13 cellular contexts compared by ENCODE assay signal in the genomic region with DNA sequence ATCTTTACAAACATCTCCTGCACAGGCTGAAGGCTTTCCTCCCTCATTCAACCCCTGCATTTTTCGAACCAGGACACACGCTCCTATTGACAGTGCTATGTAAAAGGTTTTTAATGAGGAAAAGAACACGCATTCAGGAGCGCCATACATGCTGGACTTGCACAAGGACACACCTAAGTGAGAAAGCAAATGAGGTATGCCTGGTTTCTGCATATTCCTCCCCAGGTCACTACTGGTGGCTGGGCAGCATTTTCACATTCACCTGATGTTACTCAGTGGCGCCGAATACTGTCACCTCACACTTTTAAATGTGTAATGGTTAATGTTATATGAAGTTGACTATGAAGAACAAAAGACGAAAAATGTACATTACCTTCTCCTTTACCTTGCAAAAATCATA.
DNase-seq lines count a peak whose midpoint lies in the region; ATAC-seq and TF ChIP-seq lines count a peak whose summit lies in the region.
"Had no signal": no experiment of that assay in that cellular context is flagged by ENCODE, and none has a peak within 500 bp of the region (broad histone marks: within the 10 kb centered on the region; RNA-seq: fewer than 3 reads in every experiment).

No MANE protein-coding gene starts in this region.

- 76 to 90% methylated on average over 7 of the region's 7 CpGs for WGBS in esophagus squamous epithelium, 2 donors
- 93 to 96% (median 96%) methylated on average over 7 of the region's 7 CpGs for WGBS in psoas muscle, 3 donors

- H3K27ac ChIP-seq in BLaER1 (no peak overlapping the region), RWPE2 (ENCODE audit: poor library complexity, severe bottlenecking) (peak overlapping the region; percentile 49), esophagus squamous epithelium (peak overlapping the region; percentile 23 to 73 (median 70)), psoas muscle (peak overlapping the region; percentile 1), dorsolateral prefrontal cortex (peak overlapping the region in 16 of 59 donors; percentile 6 to 62 (median 24)), substantia nigra (ENCODE audit: low read depth, low read length, poor library complexity, severe bottlenecking) (no peak overlapping the region)

- TF ChIP-seq CTCF in RWPE2 (IDR thresholded peaks at IDR 0.05; ENCODE audit: poor library complexity, severe bottlenecking), result no peak
- no peak for TF ChIP-seq CTCF in esophagus squamous epithelium (IDR thresholded peaks at IDR 0.05)
- no peak for TF ChIP-seq CTCF in psoas muscle (IDR thresholded peaks at IDR 0.05)
- no peak for TF ChIP-seq CTCF in dorsolateral prefrontal cortex (IDR thresholded peaks at IDR 0.05 in 54 of 56, conservative IDR thresholded peaks at IDR 0.05 in 2 of 56; ENCODE audit: low read depth in 1 of 56, partially characterized antibody in 56 of 56)

- H3K4me3 ChIP-seq in BLaER1 (no peak overlapping the region), RWPE2 (ENCODE audit: severe bottlenecking) (no peak overlapping the region), esophagus squamous epithelium (no peak overlapping the region), psoas muscle (no peak overlapping the region), dorsolateral prefrontal cortex (peak overlapping the region in 1 of 59 donors; percentile 3)
- H3K4me3 ChIP-seq: skin epidermis had no signal

- no peaks in the 10 kb centered on the region for H3K36me3 ChIP-seq in BLaER1
- H3K36me3 ChIP-seq in RWPE2 (ENCODE audit: low read depth), result peaks cover 5% of the 10 kb centered on the region; the same call in 1 of the 2 replicates
- H3K36me3 ChIP-seq in esophagus squamous epithelium, result no peaks in the 10 kb centered on the region
- H3K36me3 ChIP-seq in psoas muscle (ENCODE audit: insufficient read depth in 1 of 2, low read depth in 1 of 2), result no peaks in the 10 kb centered on the region

- H4K20me1 ChIP-seq in BLaER1, result no peaks in the 10 kb centered on the region

- DNase-seq in RWPE2 (ENCODE audit: low spot score), result no peak
- DNase-seq in esophagus squamous epithelium (lab: John Stamatoyannopoulos, UW), result no peak
- no peak for DNase-seq in psoas muscle
- no peak for DNase-seq in dorsolateral prefrontal cortex
- DNase-seq in NCI-H1694 (lab: John Stamatoyannopoulos, UW), result no peak
- DNase-seq in substantia nigra (lab: John Stamatoyannopoulos, UW), result no peak
- no peak for DNase-seq in cortex of kidney (lab: John Stamatoyannopoulos, UW)
- DNase-seq: activated CD4-positive, alpha-beta T cell treated with anti-CD3 and anti-CD28 coated beads for 1 hour; DMS 273 treated with DMSO at 0.1 percent for 48 hours; effector CD4-positive, alpha-beta T cell; NCI-H2171 treated with DMSO at 0.1 percent for 48 hours had no signal

- H3K27me3 ChIP-seq in BLaER1 (no peaks in the 10 kb centered on the region), RWPE2 (ENCODE audit: insufficient read depth, poor library complexity, severe bottlenecking) (no peaks in the 10 kb centered on the region), esophagus squamous epithelium (no peaks in the 10 kb centered on the region), psoas muscle (ENCODE audit: insufficient read depth in 3 of 3, low read length in 2 of 3) (peaks cover 0 to 2% (median 0%) of the 10 kb centered on the region in 3 donors), dorsolateral prefrontal cortex (peaks cover 0 to 5% (median 0%) of the 10 kb centered on the region in 45 donors)

- H3K9me3 ChIP-seq in BLaER1 (no peaks in the 10 kb centered on the region), RWPE2 (ENCODE audit: severe bottlenecking) (no peaks in the 10 kb centered on the region), esophagus squamous epithelium (no peaks in the 10 kb centered on the region), psoas muscle (no peaks in the 10 kb centered on the region)

- ATAC-seq in RWPE2 (ENCODE audit: low read depth), result no peak
- no peak for ATAC-seq in psoas muscle

- H3K4me2 ChIP-seq in BLaER1, result peak overlapping the region; percentile 52

- TF ChIP-seq POLR2A in esophagus squamous epithelium (IDR thresholded peaks at IDR 0.05), result no peak

- H3K4me1 ChIP-seq in BLaER1 (peaks cover 39% of the 10 kb centered on the region), RWPE2 (ENCODE audit: insufficient read depth, poor library complexity, severe bottlenecking) (peaks cover 35% of the 10 kb centered on the region), esophagus squamous epithelium (peaks cover 22 to 83% (median 43%) of the 10 kb centered on the region in 3 donors), psoas muscle (peaks cover 32% of the 10 kb centered on the region)

- intact Hi-C loops in esophagus squamous epithelium (cut with DNase I), result no loop called here
- intact Hi-C loops in psoas muscle (cut with DNase I), result no loop called here
- intact Hi-C loops in dorsolateral prefrontal cortex (cut with DNase I), result no loop called here

- no peak overlapping the region for H3K9ac ChIP-seq in BLaER1

Comparison
In these comparisons a context has a peak if more than half of its experiments do, and no peak if none do; other contexts are left out.
1. H3K27ac ChIP-seq: peak in RWPE2 (single experiment), esophagus squamous epithelium (4 of 4) and psoas muscle (single experiment); none in BLaER1 (single experiment) and substantia nigra (single experiment).